In genomic region chr11:19828382-19829108, GRCh38 we compare ENCODE assay signal across 19 cellular contexts.
DNase-seq lines count a peak whose midpoint lies in the region; ATAC-seq, FAIRE-seq and TF ChIP-seq lines count a peak whose summit lies in the region.
"Had no signal": no experiment of that assay in that cellular context is flagged by ENCODE, and none has a peak within 500 bp of the region (broad histone marks: within the 10 kb centered on the region; RNA-seq: fewer than 3 reads in every experiment).

No MANE protein-coding gene starts in this region.

- peaks cover 5% of the 10 kb centered on the region for H3K9me3 Mint-ChIP-seq in MCF 10A (ENCODE audit: unreplicated experiment)

- TF ChIP-seq POLR2A in GM12891 (IDR thresholded peaks at IDR 0.05; ENCODE audit: low read depth, low read length) = no peak

- WGBS in mesendoderm (ENCODE audit: extremely low coverage, insufficient coverage, low lambda C conversion rate) = 100% methylated on average over 3 of the region's 12 CpGs

- BruUV-seq in MCF 10A (replicated peaks; lab: Mats Ljungman, UMichigan) = no TSS peak

- no peak overlapping the region for H2AK5ac ChIP-seq in mesendoderm (ENCODE audit: low read length)

- DNase-seq in GM12891 (ENCODE audit: insufficient read length, low spot score) = no peak
- DNase-seq in MCF 10A (ENCODE audit: unreplicated experiment) = peak; percentile 56
- DNase-seq in mesendoderm = no peak
- no peak for DNase-seq in HUDEP-2 (lab: John Stamatoyannopoulos, UW; ENCODE audit: unreplicated experiment in 76 of 76)
- no peak for DNase-seq in NCI-H2081 treated with DMSO at 0.1 percent for 48 hours (lab: John Stamatoyannopoulos, UW)
- no peak for DNase-seq in NCI-H1694 (lab: John Stamatoyannopoulos, UW)
- no peak for DNase-seq in stimulated activated CD4-positive, alpha-beta T cell treated with anti-CD3 and anti-CD28 coated beads, Interleukin-2, amount 100 ng/mL, for 24 hours
- DNase-seq: activated CD4-positive, CD25-positive, alpha-beta regulatory T cell treated with anti-CD3 and anti-CD28 coated beads, Interleukin-2, amount 50 U/mL, for 72 hours; activated T-cell treated with anti-CD3 and anti-CD28 coated beads, Interleukin-2, amount 50 U/mL, for 1 hour; anterior cingulate cortex; BE2C; KG1; naive B cell; NCI-H1436; NCI-H524 treated with DMSO at 0.1 percent for 48 hours; Peyer's patch; T-cell had no signal

- no peak overlapping the region for H3K4me2 ChIP-seq in mesendoderm (ENCODE audit: low read length)

- H3K9ac ChIP-seq in mesendoderm (ENCODE audit: low read length) = no peak overlapping the region

- TF ChIP-seq CTCF in MCF 10A (IDR thresholded peaks at IDR 0.05; ENCODE audit: unreplicated experiment) = no peak

- H3K27me3 Mint-ChIP-seq in MCF 10A (ENCODE audit: insufficient read depth, unreplicated experiment) = no peaks in the 10 kb centered on the region

- peak overlapping the region; percentile 49 for H3K27ac Mint-ChIP-seq in MCF 10A (ENCODE audit: low read depth, unreplicated experiment)
- H3K27ac Mint-ChIP-seq: T-cell had no signal

- H3K56ac ChIP-seq in mesendoderm (ENCODE audit: low read length) = peak overlapping the region; percentile 76

- POLR2A ChIA-PET in MCF 10A (lab: Yijun Ruan, JAX) = interaction anchor here (0.5 to 0.9 kb wide), 2 partner anchors 20 to 458 kb away, joined by 3 read pairs; no protein-coding TSS in a partner anchor

- peaks cover 24% of the 10 kb centered on the region for H3K36me3 Mint-ChIP-seq in MCF 10A (ENCODE audit: insufficient read depth, unreplicated experiment)
- H3K36me3 Mint-ChIP-seq: naive B cell, T-cell had no signal

- intact Hi-C loops in MCF 10A (cut with micrococcal nuclease) = no loop called here

- H4K8ac ChIP-seq in mesendoderm (ENCODE audit: low read depth, low read length) = no peak overlapping the region

- no peak overlapping the region for H2BK5ac ChIP-seq in mesendoderm (ENCODE audit: low read length)

- H3K4me3 ChIP-seq in mesendoderm (ENCODE audit: low read length) = no peak overlapping the region
- H3K4me3 ChIP-seq: coronary artery, Peyer's patch had no signal

- H2BK15ac ChIP-seq in mesendoderm (replicated peaks; ENCODE audit: low read depth) = no peak overlapping the region

- no peaks in the 10 kb centered on the region for H3K79me2 ChIP-seq in mesendoderm (ENCODE audit: control insufficient read depth, insufficient read depth, low read length)

- no peak overlapping the region for H2BK120ac ChIP-seq in mesendoderm (ENCODE audit: low read depth, low read length)

- H3K23ac ChIP-seq in mesendoderm (ENCODE audit: low read length) = peak overlapping the region; percentile 45

- peaks cover 2% of the 10 kb centered on the region for H3K4me1 ChIP-seq in mesendoderm (ENCODE audit: control insufficient read depth, low read depth, low read length)
- H3K4me1 ChIP-seq: BE2C had no signal

- H3K27ac ChIP-seq in mesendoderm (ENCODE audit: low read depth, low read length) = no peak overlapping the region
- H3K27ac ChIP-seq: coronary artery had no signal

- no peak overlapping the region for H3K4ac ChIP-seq in mesendoderm (ENCODE audit: low read depth, low read length)

- CTCF ChIA-PET in MCF 10A (lab: Yijun Ruan, JAX) = no interaction called here

- peaks cover 20% of the 10 kb centered on the region for H3K4me1 Mint-ChIP-seq in MCF 10A (ENCODE audit: insufficient read depth, unreplicated experiment)
- H3K4me1 Mint-ChIP-seq: naive B cell, T-cell had no signal

- no peak overlapping the region for H3K18ac ChIP-seq in mesendoderm (ENCODE audit: low read length)

- H3K79me1 ChIP-seq in mesendoderm (ENCODE audit: low read length) = no peaks in the 10 kb centered on the region

- peak; percentile 5 for FAIRE-seq in GM12891 (lab: Jason Lieb, UNC)

- no peak overlapping the region for H4K5ac ChIP-seq in mesendoderm (ENCODE audit: low read length)

- peak overlapping the region; percentile 26 for H3K4me3 Mint-ChIP-seq in MCF 10A (ENCODE audit: unreplicated experiment)

- H3K27me3 ChIP-seq in mesendoderm (ENCODE audit: insufficient read depth, low read length, poor library complexity) = no peaks in the 10 kb centered on the region
- H3K27me3 ChIP-seq: BE2C, Peyer's patch had no signal

- peak; percentile 61 for ATAC-seq in HG03432 (IDR thresholded peaks at IDR 0.05; ENCODE audit: unreplicated experiment)
- ATAC-seq: T-cell had no signal

- H3K36me3 ChIP-seq in mesendoderm (ENCODE audit: control insufficient read depth, insufficient read depth, low read length) = no peaks in the 10 kb centered on the region
- H3K36me3 ChIP-seq: BE2C, Peyer's patch had no signal

TF ChIP-seq in GM12891, 5 proteins besides CTCF, POLR2A, EP300 and RAD21:
- TF ChIP-seq TAF1 (IDR thresholded peaks at IDR 0.05; ENCODE audit: low read depth, low read length) = no peak
- TF ChIP-seq PAX5 (IDR thresholded peaks at IDR 0.05; ENCODE audit: insufficient read depth, low read length, severe bottlenecking) = peak; percentile 84
- TF ChIP-seq SPI1 (IDR thresholded peaks at IDR 0.05; ENCODE audit: low read depth, low read length) = no peak
- TF ChIP-seq POU2F2 (IDR thresholded peaks at IDR 0.05; ENCODE audit: low read depth, low read length) = no peak
- TF ChIP-seq POLR2AphosphoS5 (IDR thresholded peaks at IDR 0.05; ENCODE audit: low read depth, low read length) = no peak
